In the genomic region with DNA sequence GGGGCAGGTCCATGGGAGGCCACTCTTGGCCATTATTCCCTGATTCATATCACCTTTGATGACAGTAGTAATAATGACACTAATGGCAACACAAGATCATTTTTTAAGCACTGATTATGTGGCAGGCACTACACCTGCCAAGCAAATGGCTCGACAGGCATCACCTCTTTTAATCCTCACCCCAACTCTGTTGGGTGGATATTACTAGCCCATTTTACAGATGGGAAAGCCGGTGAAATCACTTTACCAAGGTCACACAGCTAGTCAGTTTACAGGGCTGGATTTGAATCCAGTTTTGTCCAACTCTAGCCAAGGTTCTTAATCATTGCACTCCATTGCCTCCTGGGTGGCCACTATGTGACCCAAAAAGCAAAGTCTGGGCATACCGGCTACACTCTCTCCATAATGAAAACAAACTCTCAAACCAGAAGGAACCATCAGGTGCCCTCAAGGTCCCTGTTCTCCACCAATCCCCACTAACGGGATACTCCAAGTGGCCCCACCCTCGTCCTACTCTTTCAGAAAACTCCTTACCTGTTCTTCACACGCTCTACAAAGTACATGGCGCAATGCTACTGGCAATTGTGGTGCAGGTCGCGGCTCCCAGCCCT, we compare ENCODE assay signal across 8 cellular contexts. TPM values are rescaled to one million over a fixed set of nuclear protein-coding genes. Genes with fewer than 3 reads are reported as not detected.
DNase-seq lines count a peak whose midpoint lies in the region; ATAC-seq, FAIRE-seq and TF ChIP-seq lines count a peak whose summit lies in the region.

No MANE protein-coding gene starts in this region.

- no peaks in the 10 kb centered on the region for H3K27me3 ChIP-seq in HL-60 (ENCODE audit: insufficient read depth, poor library complexity, severe bottlenecking)

- H3K9me3 ChIP-seq in iPS-18c (ENCODE audit: control insufficient read depth, insufficient read depth, low read length): peaks cover 2% of the 10 kb centered on the region

- H3K27me3 Mint-ChIP-seq in activated naive CD8-positive, alpha-beta T cell treated with anti-CD3 and anti-CD28 coated beads for 36 hours: no peaks in the 10 kb centered on the region
- H3K27me3 Mint-ChIP-seq in stimulated activated memory B cell treated with anti-CD40 and anti-IgM and Interleukin-4, amounts not matched to agents 10 μg/mL and 1 μg/mL and 100 μg/mL, for 72 hours: no peaks in the 10 kb centered on the region

- H3K36me3 Mint-ChIP-seq in activated naive CD8-positive, alpha-beta T cell treated with anti-CD3 and anti-CD28 coated beads for 36 hours: peaks cover 21% of the 10 kb centered on the region
- peaks cover 8% of the 10 kb centered on the region for H3K36me3 Mint-ChIP-seq in stimulated activated memory B cell treated with anti-CD40 and anti-IgM and Interleukin-4, amounts not matched to agents 10 μg/mL and 1 μg/mL and 100 μg/mL, for 72 hours

- peak overlapping the region; percentile 98 for H3K4me3 Mint-ChIP-seq in activated naive CD8-positive, alpha-beta T cell treated with anti-CD3 and anti-CD28 coated beads for 36 hours
- H3K4me3 Mint-ChIP-seq in stimulated activated memory B cell treated with anti-CD40 and anti-IgM and Interleukin-4, amounts not matched to agents 10 μg/mL and 1 μg/mL and 100 μg/mL, for 72 hours: peak overlapping the region; percentile 98

- intact Hi-C loops in posterior vena cava (cut with DNase I): no loop called here

- peak overlapping the region; percentile 92 for H3K27ac Mint-ChIP-seq in activated naive CD8-positive, alpha-beta T cell treated with anti-CD3 and anti-CD28 coated beads for 36 hours
- H3K27ac Mint-ChIP-seq in stimulated activated memory B cell treated with anti-CD40 and anti-IgM and Interleukin-4, amounts not matched to agents 10 μg/mL and 1 μg/mL and 100 μg/mL, for 72 hours: peak overlapping the region; percentile 99

- H3K4me1 Mint-ChIP-seq in activated naive CD8-positive, alpha-beta T cell treated with anti-CD3 and anti-CD28 coated beads for 36 hours: peaks cover 46% of the 10 kb centered on the region
- peaks cover 55% of the 10 kb centered on the region for H3K4me1 Mint-ChIP-seq in stimulated activated memory B cell treated with anti-CD40 and anti-IgM and Interleukin-4, amounts not matched to agents 10 μg/mL and 1 μg/mL and 100 μg/mL, for 72 hours

- H3K9me3 Mint-ChIP-seq in activated naive CD8-positive, alpha-beta T cell treated with anti-CD3 and anti-CD28 coated beads for 36 hours: peaks cover 1% of the 10 kb centered on the region
- no peaks in the 10 kb centered on the region for H3K9me3 Mint-ChIP-seq in stimulated activated memory B cell treated with anti-CD40 and anti-IgM and Interleukin-4, amounts not matched to agents 10 μg/mL and 1 μg/mL and 100 μg/mL, for 72 hours

- no peak for TF ChIP-seq CTCF in HL-60 (IDR thresholded peaks at IDR 0.05; ENCODE audit: insufficient read depth, low read length)

- no peak for ATAC-seq in stimulated activated memory B cell treated with anti-CD40 and anti-IgM and Interleukin-4, amounts not matched to agents 10 μg/mL and 1 μg/mL and 100 μg/mL, for 72 hours

- FAIRE-seq in HTR-8/SVneo (lab: Jason Lieb, UNC): no peak

- peak overlapping the region; percentile 97 for H3K4me3 ChIP-seq in HL-60 (replicated peaks; ENCODE audit: insufficient read depth, low read length)
- H3K4me3 ChIP-seq in iPS-18c (ENCODE audit: insufficient read depth, low read depth, low read length): peak overlapping the region; percentile 89

- peak; percentile 48 for DNase-seq in DMS79 treated with DMSO at 0.1 percent for 48 hours (lab: John Stamatoyannopoulos, UW)
- no peak for DNase-seq in HL-60 (ENCODE audit: low read depth in 1 of 2, low spot score in 1 of 2)
- DNase-seq in activated naive CD8-positive, alpha-beta T cell treated with anti-CD3 and anti-CD28 coated beads for 36 hours: no peak
- no peak for DNase-seq in posterior vena cava (ENCODE audit: low spot score)
- no peak for DNase-seq in NCI-H2107 (lab: John Stamatoyannopoulos, UW)
- no peak for DNase-seq in HTR-8/SVneo (ENCODE audit: insufficient read length, low spot score)

- peak overlapping the region; percentile 90 for H3K27ac ChIP-seq in HL-60 (replicated peaks)

RNA-seq across cellular contexts. Expression of a gene that starts 0.7 kb away (rescaled TPM):
- 10 to 100 TPM; 51.7 to 55.9 TPM for total RNA-seq in activated naive CD8-positive, alpha-beta T cell treated with anti-CD3 and anti-CD28 coated beads for 36 hours
- 10 to 100 TPM; 47.2 to 50.2 TPM for total RNA-seq in posterior vena cava
